Comparison of ENCODE assay signal across 18 cellular contexts in genomic region chr5:417765-418559, GRCh38.
DNase-seq lines count a peak whose midpoint lies in the region; ATAC-seq lines count a peak whose summit lies in the region.
"Had no signal": no experiment of that assay in that cellular context is flagged by ENCODE, and none has a peak within 500 bp of the region (broad histone marks: within the 10 kb centered on the region; RNA-seq: fewer than 3 reads in every experiment).

No MANE protein-coding gene starts in this region.

- ATAC-seq in activated naive CD8-positive, alpha-beta T cell treated with anti-CD3 and anti-CD28 coated beads, Interleukin-2, amount 50 U/mL, for 24 hours = no peak
- ATAC-seq in HG02884 (IDR thresholded peaks at IDR 0.05; ENCODE audit: unreplicated experiment) = no peak
- ATAC-seq in GM18520 (IDR thresholded peaks at IDR 0.05; ENCODE audit: unreplicated experiment) = no peak
- ATAC-seq in stimulated activated naive CD8-positive, alpha-beta T cell treated with anti-CD3 and anti-CD28 coated beads, Interleukin-15, Interleukin-2, amounts not matched to agents 100 U/mL and 50 U/mL, for 24 hours = no peak
- ATAC-seq: foreskin keratinocyte, K562, right lobe of liver had no signal

- no peak overlapping the region for H3K4me3 Mint-ChIP-seq in activated naive CD8-positive, alpha-beta T cell
- no peak overlapping the region for H3K4me3 Mint-ChIP-seq in activated naive CD8-positive, alpha-beta T cell treated with anti-CD3 and anti-CD28 coated beads, Interleukin-2, amount 50 U/mL, for 24 hours
- H3K4me3 Mint-ChIP-seq: activated CD4-positive, alpha-beta T cell treated with anti-CD3 and anti-CD28 coated beads, Interleukin-2, amount 10 ng/mL, durations not matched to agents 7 days and 5 days; dendritic cell treated with granulocyte-macrophage colony-stimulating factor and Interleukin-4, amounts not matched to agents 40 ng/mL and 50 ng/mL, for 4 days had no signal

- H3K27me3 Mint-ChIP-seq in activated naive CD8-positive, alpha-beta T cell = peaks cover 2% of the 10 kb centered on the region
- no peaks in the 10 kb centered on the region for H3K27me3 Mint-ChIP-seq in activated naive CD8-positive, alpha-beta T cell treated with anti-CD3 and anti-CD28 coated beads, Interleukin-2, amount 50 U/mL, for 24 hours
- H3K27me3 Mint-ChIP-seq: activated CD4-positive, alpha-beta T cell treated with anti-CD3 and anti-CD28 coated beads, Interleukin-2, amount 10 ng/mL, durations not matched to agents 7 days and 5 days; CD4-positive, CD25-positive, alpha-beta regulatory T cell; dendritic cell treated with granulocyte-macrophage colony-stimulating factor and Interleukin-4, amounts not matched to agents 40 ng/mL and 50 ng/mL, for 4 days had no signal

- H3K27ac Mint-ChIP-seq in activated naive CD8-positive, alpha-beta T cell = peak overlapping the region; percentile 16
- no peak overlapping the region for H3K27ac Mint-ChIP-seq in activated naive CD8-positive, alpha-beta T cell treated with anti-CD3 and anti-CD28 coated beads, Interleukin-2, amount 50 U/mL, for 24 hours
- H3K27ac Mint-ChIP-seq: activated CD4-positive, alpha-beta T cell treated with anti-CD3 and anti-CD28 coated beads, Interleukin-2, amount 10 ng/mL, durations not matched to agents 7 days and 5 days; dendritic cell treated with granulocyte-macrophage colony-stimulating factor and Interleukin-4, amounts not matched to agents 40 ng/mL and 50 ng/mL, for 4 days had no signal

- H3K4me1 Mint-ChIP-seq in activated naive CD8-positive, alpha-beta T cell (ENCODE audit: low read depth) = peaks cover 5% of the 10 kb centered on the region
- peaks cover 15% of the 10 kb centered on the region for H3K4me1 Mint-ChIP-seq in activated naive CD8-positive, alpha-beta T cell treated with anti-CD3 and anti-CD28 coated beads, Interleukin-2, amount 50 U/mL, for 24 hours

- DNase-seq in activated naive CD8-positive, alpha-beta T cell treated with anti-CD3 and anti-CD28 coated beads, Interleukin-2, amount 50 U/mL, for 24 hours = no peak
- DNase-seq in NCI-H345 treated with DMSO at 0.1 percent for 48 hours (lab: John Stamatoyannopoulos, UW; ENCODE audit: unreplicated experiment) (peak; percentile 50), fibroblast of gingiva (ENCODE audit: low read depth) (peak; percentile 58), iPS-NIHi7 (ENCODE audit: extremely low spot score) (no peak)
- no peak for DNase-seq in stimulated activated naive CD8-positive, alpha-beta T cell treated with anti-CD3 and anti-CD28 coated beads, Interleukin-15, Interleukin-2, amounts not matched to agents 100 U/mL and 50 U/mL, for 24 hours
- DNase-seq: activated CD4-positive, alpha-beta T cell treated with anti-CD3 and anti-CD28 coated beads, Interleukin-2, amount 10 ng/mL, durations not matched to agents 7 days and 5 days; adrenal gland; CD4-positive, CD25-positive, alpha-beta regulatory T cell; DMS 273 treated with DMSO at 0.1 percent for 48 hours; foreskin keratinocyte; NCI-H187; NCI-H510A treated with DMSO at 0.1 percent for 48 hours; right lobe of liver had no signal

- H3K36me3 Mint-ChIP-seq in activated naive CD8-positive, alpha-beta T cell = no peaks in the 10 kb centered on the region
- peaks cover 12% of the 10 kb centered on the region for H3K36me3 Mint-ChIP-seq in activated naive CD8-positive, alpha-beta T cell treated with anti-CD3 and anti-CD28 coated beads, Interleukin-2, amount 50 U/mL, for 24 hours (ENCODE audit: low read depth)
- H3K36me3 Mint-ChIP-seq: CD4-positive, CD25-positive, alpha-beta regulatory T cell had no signal

- H3K9me3 Mint-ChIP-seq in activated naive CD8-positive, alpha-beta T cell (ENCODE audit: low read depth) = no peaks in the 10 kb centered on the region
- no peaks in the 10 kb centered on the region for H3K9me3 Mint-ChIP-seq in activated naive CD8-positive, alpha-beta T cell treated with anti-CD3 and anti-CD28 coated beads, Interleukin-2, amount 50 U/mL, for 24 hours
- H3K9me3 Mint-ChIP-seq: activated CD4-positive, alpha-beta T cell treated with anti-CD3 and anti-CD28 coated beads, Interleukin-2, amount 10 ng/mL, durations not matched to agents 7 days and 5 days; dendritic cell treated with granulocyte-macrophage colony-stimulating factor and Interleukin-4, amounts not matched to agents 40 ng/mL and 50 ng/mL, for 4 days had no signal

Comparison
In these comparisons a context has a peak if more than half of its experiments do, and no peak if none do; other contexts are left out.
1. DNase-seq: peak in NCI-H345 treated with DMSO at 0.1 percent for 48 hours (single experiment) and fibroblast of gingiva (single experiment); none in activated naive CD8-positive, alpha-beta T cell treated with anti-CD3 and anti-CD28 coated beads, Interleukin-2, amount 50 U/mL, for 24 hours (single experiment), iPS-NIHi7 (single experiment) and stimulated activated naive CD8-positive, alpha-beta T cell treated with anti-CD3 and anti-CD28 coated beads, Interleukin-15, Interleukin-2, amounts not matched to agents 100 U/mL and 50 U/mL, for 24 hours (single experiment).